19 cellular contexts compared by ENCODE assay signal in genomic region chr10:76071638-76072317, GRCh38.
DNase-seq lines count a peak whose midpoint lies in the region; ATAC-seq and TF ChIP-seq lines count a peak whose summit lies in the region.
"Had no signal": no experiment of that assay in that cellular context is flagged by ENCODE, and none has a peak within 500 bp of the region (broad histone marks: within the 10 kb centered on the region; RNA-seq: fewer than 3 reads in every experiment).

No MANE protein-coding gene starts in this region.

- H3K27ac ChIP-seq in breast epithelium = no peak overlapping the region
- H3K27ac ChIP-seq: upper lobe of right lung had no signal

- TF ChIP-seq CTCF in BJ (IDR thresholded peaks at IDR 0.05; ENCODE audit: insufficient read depth, low read depth, low read length) (no peak), breast epithelium (IDR thresholded peaks at IDR 0.05) (no peak)

- TF ChIP-seq POLR2A in breast epithelium (IDR thresholded peaks at IDR 0.05) = no peak

- DNase-seq in BJ (ENCODE audit: low read depth) (peak; percentile 48), NCI-H69 (lab: John Stamatoyannopoulos, UW) (peak; percentile 80), dedifferentiated amniotic fluid mesenchymal stem cell (ENCODE audit: extremely low spot score) (peak; percentile 65), sciatic nerve (ENCODE audit: low spot score) (no peak), SIG-M5 treated with dmso at 0.1 percent for 504 hours (lab: John Stamatoyannopoulos, UW; ENCODE audit: unreplicated experiment) (no peak), breast epithelium (ENCODE audit: low spot score in 2 of 2) (no peak), globus pallidus (ENCODE audit: low spot score) (no peak)
- DNase-seq: activated CD4-positive, alpha-beta memory T cell treated with anti-CD3 and anti-CD28 coated beads for 36 hours; activated naive CD8-positive, alpha-beta T cell treated with anti-CD3 and anti-CD28 coated beads, Interleukin-2, amount 10 ng/mL, durations not matched to agents 7 days and 5 days; activated T-cell treated with anti-CD3 and anti-CD28 coated beads, Interleukin-2, amount 50 U/mL, for 72 hours; IMR-90; kidney; mucosa of descending colon; NCI-H1105; NCI-H345; small intestine; upper lobe of right lung had no signal

- ATAC-seq in sciatic nerve (peak; percentile 62), HG03025 (IDR thresholded peaks at IDR 0.05; ENCODE audit: low FRiP score, unreplicated experiment) (no peak)
- ATAC-seq: activated T-cell treated with anti-CD3 and anti-CD28 coated beads, Interleukin-2, amount 50 U/mL, for 72 hours; mucosa of descending colon; stimulated activated effector memory CD8-positive, alpha-beta T cell treated with anti-CD3 and anti-CD28 coated beads, Interleukin-12 subunit alpha, Interleukin-12 subunit beta, amount 100 ng/mL, for 72 hours; upper lobe of right lung had no signal

- H3K9me3 ChIP-seq in breast epithelium = no peaks in the 10 kb centered on the region
- H3K9me3 ChIP-seq: mucosa of descending colon, upper lobe of right lung had no signal

- intact Hi-C loops in sciatic nerve (cut with DNase I) (no loop called here), breast epithelium (cut with DNase I; ENCODE audit: low total_unique reads) (no loop called here)

- H3K36me3 ChIP-seq in BJ (ENCODE audit: control insufficient read depth, insufficient read depth, low read length) = no peaks in the 10 kb centered on the region
- no peaks in the 10 kb centered on the region for H3K36me3 ChIP-seq in breast epithelium
- H3K36me3 ChIP-seq: upper lobe of right lung had no signal

- POLR2A ChIA-PET in BJ (lab: Charles Lee) = no interaction called here

- no peaks in the 10 kb centered on the region for H3K4me1 ChIP-seq in breast epithelium
- H3K4me1 ChIP-seq: upper lobe of right lung had no signal

- H3K27me3 ChIP-seq in BJ (ENCODE audit: control insufficient read depth, insufficient read depth, low read length) = peaks cover 8% of the 10 kb centered on the region
- no peaks in the 10 kb centered on the region for H3K27me3 ChIP-seq in breast epithelium
- H3K27me3 ChIP-seq: upper lobe of right lung had no signal

- H3K4me3 ChIP-seq in BJ (ENCODE audit: low read depth, low read length) (no peak overlapping the region), breast epithelium (no peak overlapping the region)
- H3K4me3 ChIP-seq: mucosa of descending colon, upper lobe of right lung had no signal

- CTCF ChIA-PET in BJ (lab: Yijun Ruan, JAX) = interaction anchor here (1.2 kb wide), 1 partner anchor 20 kb away, joined by 3 read pairs; no protein-coding TSS in a partner anchor

Comparison
In these comparisons a context has a peak if more than half of its experiments do, and no peak if none do; other contexts are left out.
1. DNase-seq: peak in BJ (single experiment), NCI-H69 (single experiment) and dedifferentiated amniotic fluid mesenchymal stem cell (single experiment); none in sciatic nerve (single experiment), SIG-M5 treated with dmso at 0.1 percent for 504 hours (single experiment), breast epithelium (0 of 2) and globus pallidus (single experiment).